ENCODE assay signal across 27 cellular contexts in genomic region chr9:83067579-83067978, GRCh38. TPM values are rescaled to one million over a fixed set of nuclear protein-coding genes. Genes with fewer than 3 reads are reported as not detected.
"Had no signal": no experiment of that assay in that cellular context is flagged by ENCODE, and none has a peak within 500 bp of the region (broad histone marks: within the 10 kb centered on the region; RNA-seq: fewer than 3 reads in every experiment).

No MANE protein-coding gene starts in this region.

- H3K27ac ChIP-seq: colonic mucosa, epithelial cell of prostate, esophagus squamous epithelium, foreskin keratinocyte, gastroesophageal sphincter, heart right ventricle, left lung, lower lobe of right lung had no signal

- DNase-seq: colonic mucosa; cortex of kidney; effector CD8-positive, alpha-beta T cell; effector memory CD8-positive, alpha-beta T cell; endodermal cell; erythroblast; esophagus squamous epithelium; glutamatergic neuron; head of caudate nucleus; heart right ventricle; hippocampal formation; left cardiac atrium; left lung; left ventricle myocardium superior; lower lobe of right lung; mesenchymal stem cell; mucosa of descending colon; naive B cell had no signal

- H3K9me3 ChIP-seq: colonic mucosa, esophagus squamous epithelium, gastroesophageal sphincter, left lung, lower lobe of right lung, mucosa of descending colon had no signal

- H3K4me3 ChIP-seq: colonic mucosa, esophagus squamous epithelium, gastroesophageal sphincter, heart right ventricle, left lung, lower lobe of right lung, mucosa of descending colon had no signal

- ATAC-seq: effector memory CD8-positive, alpha-beta T cell; esophagus mucosa; gastroesophageal sphincter; heart right ventricle; left cardiac atrium; left lung; left ventricle myocardium superior; mucosa of descending colon had no signal

- H3K36me3 ChIP-seq: colonic mucosa, esophagus squamous epithelium, gastroesophageal sphincter, heart right ventricle, left lung, lower lobe of right lung had no signal

- FAIRE-seq: endometrium, frontal cortex, islet of Langerhans, keratinocyte had no signal

- H3K4me1 ChIP-seq: colonic mucosa, left lung, lower lobe of right lung had no signal

RNA-seq across cellular contexts. Expression of gene RASEF, which starts 4.6 kb away (rescaled TPM):
- total RNA-seq: left ventricle myocardium superior, myocyte had no signal
